Comparison of ENCODE assay signal across 17 cellular contexts in genomic region chr1:157880621-157881020, GRCh38. TPM values are rescaled to one million over a fixed set of nuclear protein-coding genes. Genes with fewer than 3 reads are reported as not detected.
A peak's percentile ranks its signal among the peaks of the same experiment; 100 is the strongest.
DNase-seq lines count a peak whose midpoint lies in the region; TF ChIP-seq lines count a peak whose summit lies in the region.
"Had no signal": no experiment of that assay in that cellular context is flagged by ENCODE, and none has a peak within 500 bp of the region (broad histone marks: within the 10 kb centered on the region; RNA-seq: fewer than 3 reads in every experiment).

No MANE protein-coding gene starts in this region.

- H4K20me1 ChIP-seq in DOHH2 (ENCODE audit: control insufficient read depth, insufficient read depth, low read depth, low read length), result no peaks in the 10 kb centered on the region

- H3K79me2 ChIP-seq in DOHH2 (ENCODE audit: control insufficient read depth, low read length), result no peaks in the 10 kb centered on the region

- H3K9me2 ChIP-seq in DOHH2 (replicated peaks; ENCODE audit: control insufficient read depth, low read length), result no peaks in the 10 kb centered on the region

- H3K27ac ChIP-seq in DOHH2 (ENCODE audit: low read depth, low read length), result no peak overlapping the region
- H3K27ac ChIP-seq: A549, KMS-11, SJSA1 had no signal

- DNase-seq in MV-4-11 (lab: John Stamatoyannopoulos, UW) (peak; percentile 48), amniotic epithelial cell (ENCODE audit: low read depth) (peak; percentile 1), mucosa of gallbladder (ENCODE audit: low spot score) (peak; percentile 56), DMS79 treated with DMSO at 0.1 percent for 48 hours (lab: John Stamatoyannopoulos, UW) (no peak)
- no peak for DNase-seq in stimulated activated CD4-positive, alpha-beta T cell treated with anti-CD3 and anti-CD28 coated beads, Interleukin-2, amount 100 ng/mL, for 48 hours
- DNase-seq in stimulated activated CD4-positive, alpha-beta T cell treated with anti-CD3 and anti-CD28 coated beads, Interleukin-1b, Interleukin-23, amount 100 ng/mL, for 48 hours, result no peak
- DNase-seq: C1 segment of cervical spinal cord, H9, NCI-H1417, NCI-H187 treated with DMSO at 0.1 percent for 48 hours, NCI-H446 treated with DMSO at 0.1 percent for 48 hours, NCI-H748 treated with DMSO at 0.1 percent for 48 hours had no signal

- H3K27me3 ChIP-seq in DOHH2 (ENCODE audit: control insufficient read depth, low read length), result no peaks in the 10 kb centered on the region
- H3K27me3 ChIP-seq: SJSA1 had no signal

- no peaks in the 10 kb centered on the region for H3F3A ChIP-seq in DOHH2 (ENCODE audit: control insufficient read depth, insufficient read depth)

- no peak for TF ChIP-seq CTCF in DOHH2 (IDR thresholded peaks at IDR 0.05; ENCODE audit: low read depth, low read length, poor library complexity, severe bottlenecking)

- H3K4me3 ChIP-seq in DOHH2 (ENCODE audit: low read length), result no peak overlapping the region
- H3K4me3 ChIP-seq: A549, SJSA1 had no signal

- no peaks in the 10 kb centered on the region for H3K36me3 ChIP-seq in DOHH2 (ENCODE audit: control insufficient read depth, low read length)
- H3K36me3 ChIP-seq: SJSA1 had no signal

- H3K4me2 ChIP-seq in DOHH2 (ENCODE audit: low read length), result peak overlapping the region; percentile 10; the same call in 1 of the 2 replicates
- H3K4me2 ChIP-seq: A549, KMS-11 had no signal

- H3K9me3 ChIP-seq in DOHH2 (ENCODE audit: control insufficient read depth, insufficient read depth, low read length), result no peaks in the 10 kb centered on the region
- H3K9me3 ChIP-seq: A549, SJSA1 had no signal

- H3K4me1 ChIP-seq in DOHH2 (ENCODE audit: control insufficient read depth, low read length), result peaks cover 27% of the 10 kb centered on the region
- H3K4me1 ChIP-seq: A549, SJSA1 had no signal

RNA-seq across cellular contexts. Expression of gene CD5L, which starts 39.0 kb away (rescaled TPM):
- total RNA-seq in mucosa of gallbladder, result not detected
- total RNA-seq: H9, HepG2, SJSA1 had no signal

Comparison
In these comparisons a context has a peak if more than half of its experiments do, and no peak if none do; other contexts are left out.
1. DNase-seq: peak in MV-4-11 (single experiment), amniotic epithelial cell (single experiment) and mucosa of gallbladder (single experiment); none in DMS79 treated with DMSO at 0.1 percent for 48 hours (single experiment), stimulated activated CD4-positive, alpha-beta T cell treated with anti-CD3 and anti-CD28 coated beads, Interleukin-2, amount 100 ng/mL, for 48 hours (0 of 2) and stimulated activated CD4-positive, alpha-beta T cell treated with anti-CD3 and anti-CD28 coated beads, Interleukin-1b, Interleukin-23, amount 100 ng/mL, for 48 hours (single experiment).